16 cellular contexts compared by ENCODE assay signal in genomic region chr1:116474921-116475849, GRCh38.
DNase-seq lines count a peak whose midpoint lies in the region; ATAC-seq, FAIRE-seq and TF ChIP-seq lines count a peak whose summit lies in the region.
"Had no signal": no experiment of that assay in that cellular context is flagged by ENCODE, and none has a peak within 500 bp of the region (broad histone marks: within the 10 kb centered on the region; RNA-seq: fewer than 3 reads in every experiment).

No MANE protein-coding gene starts in this region.

- no peaks in the 10 kb centered on the region for H3K36me3 Mint-ChIP-seq in HFFc6 (ENCODE audit: low read depth)
- H3K36me3 Mint-ChIP-seq: mesothelial cell of epicardium had no signal

- H3K36me3 ChIP-seq in testis (ENCODE audit: low read depth, missing control alignments) (no peaks in the 10 kb centered on the region), PC-3 (ENCODE audit: low read depth, low read length) (no peaks in the 10 kb centered on the region)
- H3K36me3 ChIP-seq: tibial artery had no signal

- no peak for FAIRE-seq in urothelium cell line (lab: Jason Lieb, UNC)
- FAIRE-seq: astrocyte, GM12892 had no signal

- no peak for TF ChIP-seq POLR2A in testis (IDR thresholded peaks at IDR 0.05)

- TF ChIP-seq CTCF in testis (IDR thresholded peaks at IDR 0.05) (no peak), PC-3 (conservative IDR thresholded peaks at IDR 0.05; ENCODE audit: low read depth, low read length) (no peak), HFFc6 (IDR thresholded peaks at IDR 0.05) (no peak)

- H3K27me3 ChIP-seq in testis (no peaks in the 10 kb centered on the region), PC-3 (ENCODE audit: low read length) (no peaks in the 10 kb centered on the region)
- H3K27me3 ChIP-seq: tibial artery had no signal

- no peak overlapping the region for H3K27ac Mint-ChIP-seq in HFFc6
- H3K27ac Mint-ChIP-seq: mesothelial cell of epicardium had no signal

- CTCF ChIA-PET in PC-3 (lab: Charles Lee), result no interaction called here

- H3K4me3 ChIP-seq in testis, result no peak overlapping the region
- no peak overlapping the region for H3K4me3 ChIP-seq in PC-3 (ENCODE audit: low read length)
- H3K4me3 ChIP-seq: tibial artery had no signal

- H3K9me3 Mint-ChIP-seq in HFFc6, result no peaks in the 10 kb centered on the region
- H3K9me3 Mint-ChIP-seq: mesothelial cell of epicardium had no signal

- peaks cover 6% of the 10 kb centered on the region for H3K4me1 Mint-ChIP-seq in HFFc6 (ENCODE audit: low read depth)

- peaks cover 32% of the 10 kb centered on the region for H3K27me3 Mint-ChIP-seq in HFFc6 (ENCODE audit: insufficient read depth)

- no peak overlapping the region for H2AFZ ChIP-seq in PC-3 (ENCODE audit: low read length)

- H3K4me3 Mint-ChIP-seq in HFFc6, result no peak overlapping the region
- H3K4me3 Mint-ChIP-seq: mesothelial cell of epicardium had no signal

- 63 to 90% methylated on average over 6 to 14 of the region's 14 CpGs for WGBS in testis, 2 donors

- no peak for ATAC-seq in PC-3

- peak; percentile 69 for DNase-seq in LoVo (ENCODE audit: low spot score)
- DNase-seq in cardiac septum (ENCODE audit: low spot score), result peak; percentile 82
- DNase-seq in mucosa of gallbladder (ENCODE audit: low spot score), result peak; percentile 90
- peak; percentile 54 for DNase-seq in testis
- no peak for DNase-seq in urothelium cell line (ENCODE audit: low spot score)
- DNase-seq in PC-3, result no peak
- DNase-seq in HFFc6, result no peak
- DNase-seq: activated gamma-delta T cell; C1 segment of cervical spinal cord; EL; NCI-H2107; stimulated activated CD8-positive, alpha-beta memory T cell treated with anti-CD3 and anti-CD28 coated beads, Interleukin-4, amount 100 ng/mL, for 48 hours; tibial artery had no signal

- POLR2A ChIA-PET in PC-3 (lab: Charles Lee; ENCODE audit: unreplicated experiment), result no interaction called here

- H3K4me2 ChIP-seq in PC-3 (ENCODE audit: low read length), result no peak overlapping the region

- intact Hi-C loops in cardiac septum (cut with DNase I), result loop anchor here (2.0 to 5.0 kb wide), 3 partner anchors 42 to 98 kb away; no protein-coding TSS in a partner anchor
- intact Hi-C loops in testis (cut with DNase I; ENCODE audit: low total_unique reads), result no loop called here
- intact Hi-C loops in PC-3 (cut with micrococcal nuclease), result no loop called here

- no peaks in the 10 kb centered on the region for H3K9me2 ChIP-seq in PC-3 (replicated peaks; ENCODE audit: low read length)

- H3K4me1 ChIP-seq in testis, result peaks cover 23% of the 10 kb centered on the region
- no peaks in the 10 kb centered on the region for H3K4me1 ChIP-seq in PC-3 (ENCODE audit: insufficient read depth, low read length)
- H3K4me1 ChIP-seq: tibial artery had no signal

- no peaks in the 10 kb centered on the region for H3K9me3 ChIP-seq in testis
- H3K9me3 ChIP-seq in PC-3 (ENCODE audit: low read length), result no peaks in the 10 kb centered on the region
- H3K9me3 ChIP-seq: tibial artery had no signal

- H3K27ac ChIP-seq in testis, result peak overlapping the region in 1 of 2 donors; percentile 45
- no peak overlapping the region for H3K27ac ChIP-seq in PC-3 (ENCODE audit: low read length)
- H3K27ac ChIP-seq: tibial artery had no signal

- H3K79me2 ChIP-seq in PC-3 (ENCODE audit: low read length), result no peaks in the 10 kb centered on the region

- no peak overlapping the region for H3K9ac ChIP-seq in PC-3 (ENCODE audit: low read length)

- no peaks in the 10 kb centered on the region for H3F3A ChIP-seq in PC-3 (ENCODE audit: low read length, unreplicated experiment)

- BruUV-seq in PC-3 (replicated peaks; lab: Mats Ljungman, UMichigan), result no TSS peak

- H4K20me1 ChIP-seq in PC-3 (ENCODE audit: low read length), result no peaks in the 10 kb centered on the region

Comparison
In these comparisons a context has a peak if more than half of its experiments do, and no peak if none do; other contexts are left out.
1. DNase-seq: peak in LoVo (single experiment), cardiac septum (single experiment), mucosa of gallbladder (single experiment) and testis (single experiment); none in urothelium cell line (single experiment), PC-3 (single experiment) and HFFc6 (single experiment).